ENCODE assay signal across 6 cellular contexts in genomic region chr3:193069732-193070131, GRCh38.
DNase-seq lines count a peak whose midpoint lies in the region; ATAC-seq lines count a peak whose summit lies in the region.

No MANE protein-coding gene starts in this region.

- DNase-seq in MV-4-11 (lab: John Stamatoyannopoulos, UW) (peak; percentile 12), OCI-M1 (lab: John Stamatoyannopoulos, UW) (peak; percentile 31)

- ATAC-seq in GM18511 (IDR thresholded peaks at IDR 0.05; ENCODE audit: unreplicated experiment): peak; percentile 64
- peak; percentile 66 for ATAC-seq in GM18867 (IDR thresholded peaks at IDR 0.05; ENCODE audit: unreplicated experiment)
- ATAC-seq in GM19351 (IDR thresholded peaks at IDR 0.05; ENCODE audit: unreplicated experiment): peak; percentile 55
- peak; percentile 69 for ATAC-seq in HG03175 (IDR thresholded peaks at IDR 0.05; ENCODE audit: unreplicated experiment)

Comparison
In these comparisons a context has a peak if more than half of its experiments do, and no peak if none do; other contexts are left out.
1. Peak in every context shown above with its lines: DNase-seq and ATAC-seq.